In genomic region chr3:47664519-47664918, GRCh38 we compare ENCODE assay signal across 9 cellular contexts.
DNase-seq lines count a peak whose midpoint lies in the region; ATAC-seq and TF ChIP-seq lines count a peak whose summit lies in the region.
"Had no signal": no experiment of that assay in that cellular context is flagged by ENCODE, and none has a peak within 500 bp of the region (broad histone marks: within the 10 kb centered on the region; RNA-seq: fewer than 3 reads in every experiment).

No MANE protein-coding gene starts in this region.

- WGBS in mesendoderm (ENCODE audit: extremely low coverage, insufficient coverage, low lambda C conversion rate) = no CpG with 5 or more reads among the region's 2 CpGs

- no peak overlapping the region for H3K4ac ChIP-seq in mesendoderm (ENCODE audit: low read depth, low read length)

- no peak overlapping the region for H3K18ac ChIP-seq in mesendoderm (ENCODE audit: low read length)

- TF ChIP-seq EP300 in Ishikawa (IDR thresholded peaks at IDR 0.05; ENCODE audit: borderline replicate concordance) = no peak

- peaks cover 7% of the 10 kb centered on the region for H3K36me3 ChIP-seq in mesendoderm (ENCODE audit: control insufficient read depth, insufficient read depth, low read length)

- peak; percentile 24; the same call in 1 of the 2 replicates for TF ChIP-seq RAD21 in Ishikawa (IDR thresholded peaks at IDR 0.05; ENCODE audit: low read depth)

- H3K4me3 ChIP-seq in astrocyte of the cerebellum (ENCODE audit: low read depth, low read length) (no peak overlapping the region), mesendoderm (ENCODE audit: low read length) (no peak overlapping the region)

- no peak overlapping the region for H2BK15ac ChIP-seq in mesendoderm (replicated peaks; ENCODE audit: low read depth)

- no peak overlapping the region for H4K8ac ChIP-seq in mesendoderm (ENCODE audit: low read depth, low read length)

- H3K4me2 ChIP-seq in mesendoderm (ENCODE audit: low read length) = no peak overlapping the region

- no peak overlapping the region for H3K56ac ChIP-seq in mesendoderm (ENCODE audit: low read length)

- no peak overlapping the region for H2AK5ac ChIP-seq in mesendoderm (ENCODE audit: low read length)

- H3K27me3 ChIP-seq in mesendoderm (ENCODE audit: insufficient read depth, low read length, poor library complexity) = no peaks in the 10 kb centered on the region

- H3K23ac ChIP-seq in mesendoderm (ENCODE audit: low read length) = no peak overlapping the region

- no peaks in the 10 kb centered on the region for H3K79me2 ChIP-seq in mesendoderm (ENCODE audit: control insufficient read depth, insufficient read depth, low read length)

- no peak overlapping the region for H2BK5ac ChIP-seq in mesendoderm (ENCODE audit: low read length)

- DNase-seq in EH (ENCODE audit: low read depth) (peak; percentile 56), astrocyte of the cerebellum (ENCODE audit: low read depth) (no peak), mesendoderm (peak; percentile 74), NCI-H1105 treated with DMSO at 0.1 percent for 48 hours (lab: John Stamatoyannopoulos, UW) (no peak), NCI-H1436 treated with DMSO at 0.1 percent for 48 hours (lab: John Stamatoyannopoulos, UW) (no peak)
- DNase-seq: islet precursor cell had no signal

- no peaks in the 10 kb centered on the region for H3K4me1 ChIP-seq in mesendoderm (ENCODE audit: control insufficient read depth, low read depth, low read length)

- no peak overlapping the region for H3K9ac ChIP-seq in mesendoderm (ENCODE audit: low read length)

- in situ Hi-C loops in astrocyte of the cerebellum (cut with HindIII; ENCODE audit: low sequenced_read_pairs) = no loop called here

- H3K27ac ChIP-seq in mesendoderm (ENCODE audit: low read depth, low read length) = no peak overlapping the region

- peaks cover 1% of the 10 kb centered on the region for H3K79me1 ChIP-seq in mesendoderm (ENCODE audit: low read length)

- H4K5ac ChIP-seq in mesendoderm (ENCODE audit: low read length) = no peak overlapping the region

- H2BK120ac ChIP-seq in mesendoderm (ENCODE audit: low read depth, low read length) = no peak overlapping the region

- TF ChIP-seq CTCF in astrocyte of the cerebellum (IDR thresholded peaks at IDR 0.05; ENCODE audit: low read depth, low read length, missing control alignments) = peak; percentile 52

- no peak for ATAC-seq in GM18870 (IDR thresholded peaks at IDR 0.05; ENCODE audit: unreplicated experiment)
- ATAC-seq in activated CD4-positive, CD25-positive, alpha-beta regulatory T cell treated with anti-CD3 and anti-CD28 coated beads, Interleukin-2, amount 50 U/mL, for 24 hours = no peak

TF ChIP-seq in Ishikawa, 13 proteins besides CTCF, POLR2A, EP300 and RAD21:
- no peak for TF ChIP-seq NFIC (IDR thresholded peaks at IDR 0.05)
- TF ChIP-seq ZBTB7A (IDR thresholded peaks at IDR 0.05; ENCODE audit: low read depth) = no peak
- no peak for TF ChIP-seq TAF1 (IDR thresholded peaks at IDR 0.05; ENCODE audit: low read depth)
- no peak for TF ChIP-seq CEBPB (IDR thresholded peaks at IDR 0.05)
- no peak for TF ChIP-seq TEAD4 (IDR thresholded peaks at IDR 0.05)
- no peak for TF ChIP-seq TCF12 (IDR thresholded peaks at IDR 0.05; ENCODE audit: low read depth)
- no peak for TF ChIP-seq FOXM1 (IDR thresholded peaks at IDR 0.05; ENCODE audit: borderline replicate concordance, low read depth)
- no peak for TF ChIP-seq USF1 (IDR thresholded peaks at IDR 0.05)
- no peak for TF ChIP-seq CREB1 (IDR thresholded peaks at IDR 0.05; ENCODE audit: low read depth)
- TF ChIP-seq EGR1 (IDR thresholded peaks at IDR 0.05) = no peak
- no peak for TF ChIP-seq MAX (IDR thresholded peaks at IDR 0.05)
- TF ChIP-seq REST (IDR thresholded peaks at IDR 0.05; ENCODE audit: low read depth) = no peak
- no peak for TF ChIP-seq YY1 (IDR thresholded peaks at IDR 0.05; ENCODE audit: low read depth)

Comparison
In these comparisons a context has a peak if more than half of its experiments do, and no peak if none do; other contexts are left out.
1. DNase-seq: peak in EH (single experiment) and mesendoderm (single experiment); none in astrocyte of the cerebellum (single experiment), NCI-H1105 treated with DMSO at 0.1 percent for 48 hours (single experiment) and NCI-H1436 treated with DMSO at 0.1 percent for 48 hours (single experiment).